Comparison of ENCODE assay signal across 10 cellular contexts in the genomic region with DNA sequence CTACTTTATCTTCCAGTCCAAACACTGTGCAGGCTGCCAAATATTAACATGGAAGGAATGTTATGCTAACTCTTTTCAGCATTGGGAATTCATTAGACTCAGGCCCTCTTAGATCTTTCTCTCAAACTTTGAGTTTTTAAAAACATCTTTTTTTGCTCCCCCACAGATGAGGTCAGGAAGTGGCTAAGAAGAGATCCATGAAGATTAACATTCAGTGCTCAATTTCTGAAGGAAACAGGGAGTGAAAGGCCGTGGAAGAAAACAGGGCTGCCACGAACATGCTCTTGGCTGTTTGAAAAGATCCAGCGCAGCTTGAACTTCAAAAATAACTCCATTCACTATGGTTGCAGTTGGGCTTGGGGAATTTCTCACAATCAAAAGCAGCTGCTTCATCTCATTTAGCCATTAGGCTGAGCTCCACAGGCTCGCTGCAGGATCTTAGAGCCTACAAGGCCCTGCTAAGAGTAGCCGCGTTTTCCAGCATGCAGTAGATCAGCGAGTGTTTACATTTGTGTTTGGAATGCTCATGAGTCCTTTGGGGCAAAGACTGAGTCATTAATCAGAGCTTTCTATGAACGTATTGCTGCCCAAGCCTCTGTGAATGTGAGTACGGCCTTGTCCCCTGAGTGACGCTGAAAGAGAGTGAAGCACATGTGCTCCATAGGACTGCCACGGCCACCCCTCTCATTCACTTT. TPM values are rescaled to one million over a fixed set of nuclear protein-coding genes. Genes with fewer than 3 reads are reported as not detected.
DNase-seq lines count a peak whose midpoint lies in the region; ATAC-seq and TF ChIP-seq lines count a peak whose summit lies in the region.
"Had no signal": no experiment of that assay in that cellular context is flagged by ENCODE, and none has a peak within 500 bp of the region (broad histone marks: within the 10 kb centered on the region; RNA-seq: fewer than 3 reads in every experiment).

No MANE protein-coding gene starts in this region.

- ATAC-seq in HG03139 (IDR thresholded peaks at IDR 0.05; ENCODE audit: unreplicated experiment), result no peak
- ATAC-seq: activated T-helper 17 cell treated with anti-CD3 and anti-CD28 coated beads, Interleukin-2, amount 50 U/mL, for 72 hours had no signal

- peak overlapping the region; percentile 79 for H2AFZ ChIP-seq in neuronal stem cell (ENCODE audit: low read length)
- H2AFZ ChIP-seq: PC-9 had no signal

- no peak overlapping the region for H2BK12ac ChIP-seq in neuronal stem cell (ENCODE audit: low read length)

- H2BK120ac ChIP-seq in neuronal stem cell (ENCODE audit: low read depth, low read length), result no peak overlapping the region

- H3K4me3 ChIP-seq in AG04449 (ENCODE audit: low read depth, low read length) (no peak overlapping the region), neuronal stem cell (ENCODE audit: low read length in 2 of 2) (no peak overlapping the region)
- H3K4me3 ChIP-seq: PC-9 had no signal

- intact Hi-C loops in head of caudate nucleus (cut with DNase I), result no loop called here

- POLR2A ChIA-PET in AG04449 (lab: Yijun Ruan, JAX), result interaction anchor here (0.8 to 1.0 kb wide), 2 partner anchors 13 to 32 kb away, joined by 3 read pairs; no protein-coding TSS in a partner anchor

- no peak overlapping the region for H3K18ac ChIP-seq in neuronal stem cell (ENCODE audit: low read length)

- WGBS in neuronal stem cell (ENCODE audit: extremely low coverage in 2 of 2, insufficient read length in 2 of 2, insufficient replicate concordance in 1 of 2), 2 donors, result no CpG with 5 or more reads among the region's 11 CpGs

- H2BK5ac ChIP-seq in neuronal stem cell (ENCODE audit: low read length), result no peak overlapping the region

- H3K4me2 ChIP-seq in neuronal stem cell (ENCODE audit: insufficient read depth, low read length, poor library complexity, severe bottlenecking), result no peak overlapping the region
- H3K4me2 ChIP-seq: PC-9 had no signal

- no peak overlapping the region for H3K23ac ChIP-seq in neuronal stem cell (ENCODE audit: low read depth, low read length, poor library complexity)

- no peak overlapping the region for H4K91ac ChIP-seq in neuronal stem cell (ENCODE audit: low read depth, low read length, poor library complexity)

- CTCF ChIA-PET in AG04449 (lab: Yijun Ruan, JAX), result interaction anchor here (1.0 to 1.2 kb wide), 2 partner anchors 22 to 187 kb away, joined by 3 to 4 read pairs; no protein-coding TSS in a partner anchor

- H2AK5ac ChIP-seq in neuronal stem cell (ENCODE audit: low read depth, low read length), result no peak overlapping the region

- H3K36me3 ChIP-seq in neuronal stem cell (replicated peaks in 1 of 2; ENCODE audit: control insufficient read depth in 2 of 2, insufficient read depth in 2 of 2, low read length in 2 of 2), result no peaks in the 10 kb centered on the region

- H4K8ac ChIP-seq in neuronal stem cell (ENCODE audit: low read depth, low read length), result no peak overlapping the region

- no peak overlapping the region for H3K14ac ChIP-seq in neuronal stem cell (ENCODE audit: low read length)

- H3K79me1 ChIP-seq in neuronal stem cell (ENCODE audit: low read depth, low read length), result no peaks in the 10 kb centered on the region

- no peak overlapping the region for H2BK15ac ChIP-seq in neuronal stem cell (ENCODE audit: low read length)

- H3K9me3 ChIP-seq in neuronal stem cell (replicated peaks in 1 of 2; ENCODE audit: control insufficient read depth in 2 of 2, insufficient read depth in 1 of 2, low read depth in 1 of 2, low read length in 2 of 2), result no peaks in the 10 kb centered on the region

- no peak overlapping the region for H3K4ac ChIP-seq in neuronal stem cell (ENCODE audit: low read length)

- peaks cover 17 to 21% of the 10 kb centered on the region in 2 donors for H3K4me1 ChIP-seq in neuronal stem cell (ENCODE audit: control insufficient read depth in 2 of 2, insufficient read depth in 1 of 2, low read depth in 1 of 2, low read length in 2 of 2)

- DNase-seq in AG04449 (ENCODE audit: low read depth, low spot score) (peak; percentile 93), fibroblast of peridontal ligament (ENCODE audit: extremely low read depth) (peak; percentile 100), neuronal stem cell (ENCODE audit: low spot score) (no peak), head of caudate nucleus (no peak), activated gamma-delta T cell treated with Interleukin-2 at 50 U/mL for 16 hours (no peak)
- no peak for DNase-seq in stimulated activated naive CD4-positive, alpha-beta T cell (lab: John Stamatoyannopoulos, UW)

- no peak overlapping the region for H3K27ac ChIP-seq in neuronal stem cell (replicated peaks; ENCODE audit: low read length)
- H3K27ac ChIP-seq: PC-9 had no signal

- no peak overlapping the region for H3K9ac ChIP-seq in neuronal stem cell (ENCODE audit: low read depth, low read length, poor library complexity)

- TF ChIP-seq CTCF in AG04449 (IDR thresholded peaks at IDR 0.05; ENCODE audit: insufficient read depth, low read length, missing control alignments), result no peak

- peaks cover 0 to 3% (median 0%) of the 10 kb centered on the region in 3 experiments for H3K27me3 ChIP-seq in neuronal stem cell (ENCODE audit: control insufficient read depth in 3 of 3, insufficient read depth in 3 of 3, low read depth in 1 of 3, low read length in 3 of 3)

TF ChIP-seq in PFSK-1, 5 proteins besides CTCF, POLR2A, EP300 and RAD21:
- TF ChIP-seq, protein P1, sequence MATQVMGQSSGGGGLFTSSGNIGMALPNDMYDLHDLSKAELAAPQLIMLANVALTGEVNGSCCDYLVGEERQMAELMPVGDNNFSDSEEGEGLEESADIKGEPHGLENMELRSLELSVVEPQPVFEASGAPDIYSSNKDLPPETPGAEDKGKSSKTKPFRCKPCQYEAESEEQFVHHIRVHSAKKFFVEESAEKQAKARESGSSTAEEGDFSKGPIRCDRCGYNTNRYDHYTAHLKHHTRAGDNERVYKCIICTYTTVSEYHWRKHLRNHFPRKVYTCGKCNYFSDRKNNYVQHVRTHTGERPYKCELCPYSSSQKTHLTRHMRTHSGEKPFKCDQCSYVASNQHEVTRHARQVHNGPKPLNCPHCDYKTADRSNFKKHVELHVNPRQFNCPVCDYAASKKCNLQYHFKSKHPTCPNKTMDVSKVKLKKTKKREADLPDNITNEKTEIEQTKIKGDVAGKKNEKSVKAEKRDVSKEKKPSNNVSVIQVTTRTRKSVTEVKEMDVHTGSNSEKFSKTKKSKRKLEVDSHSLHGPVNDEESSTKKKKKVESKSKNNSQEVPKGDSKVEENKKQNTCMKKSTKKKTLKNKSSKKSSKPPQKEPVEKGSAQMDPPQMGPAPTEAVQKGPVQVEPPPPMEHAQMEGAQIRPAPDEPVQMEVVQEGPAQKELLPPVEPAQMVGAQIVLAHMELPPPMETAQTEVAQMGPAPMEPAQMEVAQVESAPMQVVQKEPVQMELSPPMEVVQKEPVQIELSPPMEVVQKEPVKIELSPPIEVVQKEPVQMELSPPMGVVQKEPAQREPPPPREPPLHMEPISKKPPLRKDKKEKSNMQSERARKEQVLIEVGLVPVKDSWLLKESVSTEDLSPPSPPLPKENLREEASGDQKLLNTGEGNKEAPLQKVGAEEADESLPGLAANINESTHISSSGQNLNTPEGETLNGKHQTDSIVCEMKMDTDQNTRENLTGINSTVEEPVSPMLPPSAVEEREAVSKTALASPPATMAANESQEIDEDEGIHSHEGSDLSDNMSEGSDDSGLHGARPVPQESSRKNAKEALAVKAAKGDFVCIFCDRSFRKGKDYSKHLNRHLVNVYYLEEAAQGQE (IDR thresholded peaks at IDR 0.05; ENCODE audit: insufficient read depth in 1 of 2, low read depth in 2 of 2, low read length in 2 of 2), result no peak
- TF ChIP-seq SIN3A (IDR thresholded peaks at IDR 0.05; ENCODE audit: borderline replicate concordance, insufficient read depth, low read length), result peak; percentile 89; the same call in 1 of the 2 replicates

RNA-seq across cellular contexts. Expression of a gene that starts 41.2 kb away (rescaled TPM):
- 16.0 TPM for polyA plus RNA-seq in PFSK-1 (2012; ENCODE audit: insufficient read length, low read depth)
- polyA plus RNA-seq in neuronal stem cell (2013, experiment 1 of 2), result 19.8 TPM
- polyA plus RNA-seq in neuronal stem cell (2013, experiment 2 of 2), result 19.8 TPM

Comparison
In these comparisons a context has a peak if more than half of its experiments do, and no peak if none do; other contexts are left out.
1. DNase-seq: peak in AG04449 (single experiment) and fibroblast of peridontal ligament (single experiment); none in neuronal stem cell (single experiment), head of caudate nucleus (0 of 42), activated gamma-delta T cell treated with Interleukin-2 at 50 U/mL for 16 hours (single experiment) and stimulated activated naive CD4-positive, alpha-beta T cell (0 of 6).